In genomic region chr11:64868904-64869570, GRCh38 we compare ENCODE assay signal across 3 cellular contexts.
TF ChIP-seq lines count a peak whose summit lies in the region.

No MANE protein-coding gene starts in this region.

TF ChIP-seq in SK-N-SH treated with all-trans-retinoic acid at 6 μM for 48 hours, 23 proteins besides CTCF, POLR2A, EP300 and RAD21:
- TF ChIP-seq ZNF565 (CRISPR knock-in tag; conservative IDR thresholded peaks at IDR 0.05; ENCODE audit: low read depth) = no peak
- no peak for TF ChIP-seq ZNF8 (CRISPR knock-in tag; IDR thresholded peaks at IDR 0.05)
- TF ChIP-seq TSHZ2 (CRISPR knock-in tag; IDR thresholded peaks at IDR 0.05) = no peak
- TF ChIP-seq CSDC2 (CRISPR knock-in tag; IDR thresholded peaks at IDR 0.05) = no peak
- TF ChIP-seq POU6F1 (CRISPR knock-in tag; IDR thresholded peaks at IDR 0.05; ENCODE audit: borderline replicate concordance, low read depth) = no peak
- no peak for TF ChIP-seq SNAI2 (CRISPR knock-in tag; IDR thresholded peaks at IDR 0.05)
- TF ChIP-seq TCF4 (CRISPR knock-in tag; IDR thresholded peaks at IDR 0.05; ENCODE audit: borderline replicate concordance) = no peak
- no peak for TF ChIP-seq ARNTL (CRISPR knock-in tag; IDR thresholded peaks at IDR 0.05; ENCODE audit: borderline replicate concordance, low read depth)
- TF ChIP-seq PATZ1 (CRISPR knock-in tag; IDR thresholded peaks at IDR 0.05; ENCODE audit: borderline replicate concordance) = no peak
- no peak for TF ChIP-seq ZC3H10 (CRISPR knock-in tag; IDR thresholded peaks at IDR 0.05)
- no peak for TF ChIP-seq OSR1 (CRISPR knock-in tag; IDR thresholded peaks at IDR 0.05)

TF ChIP-seq in endothelial cell of umbilical vein, 7 proteins besides CTCF, POLR2A, EP300 and RAD21:
- TF ChIP-seq JUN (IDR thresholded peaks at IDR 0.05; ENCODE audit: borderline replicate concordance, insufficient read depth, insufficient read length, low read depth) = peak; percentile 89
- TF ChIP-seq FOS (IDR thresholded peaks at IDR 0.05; ENCODE audit: borderline replicate concordance, insufficient read depth, low read length) = peak; percentile 93
- TF ChIP-seq MAX (IDR thresholded peaks at IDR 0.05; ENCODE audit: insufficient read depth, insufficient read length) = no peak
- TF ChIP-seq EZH2 (IDR thresholded peaks at IDR 0.05; ENCODE audit: borderline replicate concordance, low read depth, low read length, severe bottlenecking) = no peak
- peak; percentile 43 for TF ChIP-seq GATA2 (IDR thresholded peaks at IDR 0.05; ENCODE audit: insufficient read depth, insufficient read length, low read depth, low read length)
- peak; percentile 98 for TF ChIP-seq POLR2AphosphoS5 (IDR thresholded peaks at IDR 0.05; ENCODE audit: insufficient read depth, low read depth, low read length)
- no peak for TF ChIP-seq MYC (IDR thresholded peaks at IDR 0.05; ENCODE audit: low read depth, low read length)

TF ChIP-seq in GM12891, 5 proteins besides CTCF, POLR2A, EP300 and RAD21:
- TF ChIP-seq POU2F2 (IDR thresholded peaks at IDR 0.05; ENCODE audit: low read depth, low read length) = no peak
- TF ChIP-seq POLR2AphosphoS5 (IDR thresholded peaks at IDR 0.05; ENCODE audit: low read depth, low read length) = no peak
- TF ChIP-seq PAX5 (IDR thresholded peaks at IDR 0.05; ENCODE audit: insufficient read depth, low read length, severe bottlenecking) = no peak
- no peak for TF ChIP-seq TAF1 (IDR thresholded peaks at IDR 0.05; ENCODE audit: low read depth, low read length)
- TF ChIP-seq SPI1 (IDR thresholded peaks at IDR 0.05; ENCODE audit: low read depth, low read length) = no peak
